Comparison of ENCODE assay signal across 17 cellular contexts in the genomic region with DNA sequence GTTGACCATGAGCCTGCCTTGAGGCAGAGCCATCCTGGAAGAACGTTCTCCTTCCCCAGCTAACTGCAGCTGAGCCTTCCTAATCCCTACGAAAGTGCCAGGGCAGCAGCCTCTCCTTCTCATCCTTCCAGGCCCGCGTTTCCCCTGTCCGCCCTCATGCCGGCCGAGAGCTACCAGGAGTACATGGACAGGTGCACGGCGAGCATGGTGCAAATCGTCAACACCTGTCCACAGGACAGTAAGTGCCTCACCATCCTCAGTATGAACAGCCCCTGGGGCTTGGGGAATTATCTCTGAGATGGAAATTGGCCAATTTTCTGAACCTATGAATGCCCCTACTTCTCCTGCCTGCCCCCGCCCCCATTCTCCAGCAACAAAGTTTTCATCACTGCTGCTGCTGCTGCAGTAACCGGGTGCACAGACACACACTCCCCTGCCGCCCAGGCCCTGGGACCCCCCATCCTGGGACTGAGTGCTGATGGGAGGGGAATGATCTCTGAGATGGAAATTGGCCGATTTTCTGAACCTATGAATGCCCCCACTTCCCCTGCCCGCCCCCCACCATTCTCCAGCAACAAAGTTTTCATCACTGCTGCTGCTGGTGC. TPM values are rescaled to one million over a fixed set of nuclear protein-coding genes. Genes with fewer than 3 reads are reported as not detected.
"Had no signal": no experiment of that assay in that cellular context is flagged by ENCODE, and none has a peak within 500 bp of the region (broad histone marks: within the 10 kb centered on the region; RNA-seq: fewer than 3 reads in every experiment).

No MANE protein-coding gene starts in this region.

- H3K36me3 ChIP-seq: ascending aorta, breast epithelium, gastrocnemius medialis, heart right ventricle, lower lobe of right lung, sigmoid colon, thoracic aorta had no signal

- H3K27ac ChIP-seq: ascending aorta, breast epithelium, gastrocnemius medialis, heart right ventricle, lower lobe of right lung, parathyroid adenoma, sigmoid colon, SK-N-MC, thoracic aorta had no signal

- H3K4me3 ChIP-seq: ascending aorta, breast epithelium, gastrocnemius medialis, heart right ventricle, lower lobe of right lung, sigmoid colon, SK-N-MC, thoracic aorta had no signal

- ATAC-seq: gastrocnemius medialis, heart right ventricle, left colon, lower lobe of right lung had no signal

- DNase-seq: activated CD8-positive, alpha-beta memory T cell treated with anti-CD3 and anti-CD28 coated beads, Interleukin-2, amount 50 U/mL, for 48 hours; gastrocnemius medialis; heart right ventricle; lower lobe of right lung; naive B cell; sigmoid colon; stimulated activated CD4-positive, alpha-beta T cell treated with anti-CD3 and anti-CD28 coated beads, Interleukin-1b, Interleukin-23, amount 100 ng/mL, for 48 hours had no signal

- H3K9me3 ChIP-seq: ascending aorta, breast epithelium, gastrocnemius medialis, heart right ventricle, lower lobe of right lung, sigmoid colon, thoracic aorta had no signal

- H3K4me3 Mint-ChIP-seq: naive B cell had no signal

- H3K79me2 ChIP-seq: parathyroid adenoma had no signal

- H3K27me3 ChIP-seq: ascending aorta, breast epithelium had no signal

- H3K9ac ChIP-seq: parathyroid adenoma had no signal

- H2AFZ ChIP-seq: parathyroid adenoma had no signal

- H3K36me3 Mint-ChIP-seq: naive B cell had no signal

- H3K4me1 ChIP-seq: ascending aorta, breast epithelium, gastrocnemius medialis, heart right ventricle, lower lobe of right lung, parathyroid adenoma, sigmoid colon had no signal

RNA-seq across cellular contexts. Expression of a gene that starts 39.6 kb away (rescaled TPM):
- total RNA-seq: chondrocyte, dermis microvascular lymphatic vessel endothelial cell, epithelial cell of proximal tubule, sigmoid colon had no signal

RNA-seq across cellular contexts. Expression of a gene that starts 47.4 kb away (rescaled TPM):
- total RNA-seq: ascending aorta, chondrocyte, gastrocnemius medialis, thoracic aorta, urinary bladder had no signal
- polyA plus RNA-seq: urinary bladder had no signal

RNA-seq across cellular contexts. Expression of a gene that starts 52.7 kb away (rescaled TPM):
- total RNA-seq: ascending aorta, dermis microvascular lymphatic vessel endothelial cell had no signal
